9 cellular contexts compared by ENCODE assay signal in genomic region chr14:58272589-58273372, GRCh38. TPM values are rescaled to one million over a fixed set of nuclear protein-coding genes. Genes with fewer than 3 reads are reported as not detected.
A peak's percentile ranks its signal among the peaks of the same experiment; 100 is the strongest.
DNase-seq lines count a peak whose midpoint lies in the region; ATAC-seq and TF ChIP-seq lines count a peak whose summit lies in the region.
"Had no signal": no experiment of that assay in that cellular context is flagged by ENCODE, and none has a peak within 500 bp of the region (broad histone marks: within the 10 kb centered on the region; RNA-seq: fewer than 3 reads in every experiment).

No MANE protein-coding gene starts in this region.

- no peaks in the 10 kb centered on the region for H3K9me3 Mint-ChIP-seq in activated naive CD4-positive, alpha-beta T cell treated with anti-CD3 and anti-CD28 coated beads for 36 hours
- no peaks in the 10 kb centered on the region for H3K9me3 Mint-ChIP-seq in T-cell

- H3K4me1 ChIP-seq in right atrium auricular region (peaks cover 0 to 49% of the 10 kb centered on the region in 2 donors), transverse colon (peaks cover 6 to 38% (median 11%) of the 10 kb centered on the region in 4 donors)

- peak overlapping the region; percentile 36 for H3K27ac Mint-ChIP-seq in activated naive CD4-positive, alpha-beta T cell treated with anti-CD3 and anti-CD28 coated beads for 36 hours
- H3K27ac Mint-ChIP-seq in T-cell = peak overlapping the region; percentile 15 to 39

- peaks cover 66% of the 10 kb centered on the region for H3K36me3 ChIP-seq in right atrium auricular region
- H3K36me3 ChIP-seq in transverse colon = peaks cover 0 to 56% (median 24%) of the 10 kb centered on the region in 4 donors

- peak in 1 of 2 donors; percentile 26 for TF ChIP-seq CTCF in right atrium auricular region (IDR thresholded peaks at IDR 0.05)
- TF ChIP-seq CTCF in transverse colon (IDR thresholded peaks at IDR 0.05) = peak in 4 of 5 experiments; percentile 10 to 27 (median 12)

- H3K4me3 ChIP-seq in right atrium auricular region = no peak overlapping the region
- H3K4me3 ChIP-seq in transverse colon = no peak overlapping the region

- no peak for TF ChIP-seq POLR2A in transverse colon (IDR thresholded peaks at IDR 0.05)

- H3K9me3 ChIP-seq in right atrium auricular region = no peaks in the 10 kb centered on the region
- no peaks in the 10 kb centered on the region for H3K9me3 ChIP-seq in transverse colon

- peaks cover 51% of the 10 kb centered on the region for H3K4me1 Mint-ChIP-seq in activated naive CD4-positive, alpha-beta T cell treated with anti-CD3 and anti-CD28 coated beads for 36 hours (ENCODE audit: low read depth)
- peaks cover 32 to 52% (median 43%) of the 10 kb centered on the region in 3 donors for H3K4me1 Mint-ChIP-seq in T-cell

- no peak overlapping the region for H3K4me3 Mint-ChIP-seq in activated naive CD4-positive, alpha-beta T cell treated with anti-CD3 and anti-CD28 coated beads for 36 hours
- H3K4me3 Mint-ChIP-seq in T-cell = no peak overlapping the region

- POLR2A ChIA-PET in T-cell (lab: Charles Lee) = interaction anchor here (0.6 to 1.7 kb wide), 5 partner anchors 9 to 80 kb away, joined by 3 to 4 read pairs (median 3); partner anchors contain the start of gene ARID4A (in 1 of the 2)

- H3K27me3 ChIP-seq in right atrium auricular region (no peaks in the 10 kb centered on the region), transverse colon (no peaks in the 10 kb centered on the region)

- peak overlapping the region; percentile 64 to 77 for H3K27ac ChIP-seq in right atrium auricular region
- peak overlapping the region in 3 of 4 donors; percentile 39 to 43 (median 40) for H3K27ac ChIP-seq in transverse colon

- in situ Hi-C loops in transverse colon (cut with MboI; ENCODE audit: low pct_ligation_motif_present in 1 of 4, low pct_unique_long_range_greater_than_20kb in 1 of 4, low sequenced_read_pairs in 3 of 4) = no loop called here

- TF ChIP-seq EP300 in transverse colon (IDR thresholded peaks at IDR 0.05; ENCODE audit: low read depth) = no peak

- intact Hi-C loops in activated naive CD4-positive, alpha-beta T cell treated with anti-CD3 and anti-CD28 coated beads for 36 hours (cut with micrococcal nuclease) = no loop called here
- intact Hi-C loops in transverse colon (cut with DNase I; ENCODE audit: low total_unique reads) (no loop called here), head of caudate nucleus (cut with DNase I) (no loop called here)

- CTCF ChIA-PET in activated naive CD4-positive, alpha-beta T cell treated with anti-CD3 and anti-CD28 coated beads for 36 hours (lab: Charles Lee) = interaction anchor here (0.5 to 1.2 kb wide), 2 partner anchors 14 to 280 kb away, joined by 3 read pairs; no protein-coding TSS in a partner anchor
- CTCF ChIA-PET in T-cell (lab: Charles Lee) = interaction anchor here in 1 of 2 donors (0.9 kb wide), 1 partner anchor 9 kb away, joined by 4 read pairs; no protein-coding TSS in a partner anchor

- peaks cover 48% of the 10 kb centered on the region for H3K36me3 Mint-ChIP-seq in activated naive CD4-positive, alpha-beta T cell treated with anti-CD3 and anti-CD28 coated beads for 36 hours (ENCODE audit: low read depth)
- peaks cover 29% of the 10 kb centered on the region for H3K36me3 Mint-ChIP-seq in T-cell

- WGBS in transverse colon (ENCODE audit: low coverage in 1 of 2), 2 donors = 57 to 64% methylated on average over 4 of the region's 4 CpGs

- no peak for ATAC-seq in T-cell (replicated peaks in 1 of 4)

- H3K27me3 Mint-ChIP-seq in activated naive CD4-positive, alpha-beta T cell treated with anti-CD3 and anti-CD28 coated beads for 36 hours (ENCODE audit: low read depth) = no peaks in the 10 kb centered on the region
- no peaks in the 10 kb centered on the region for H3K27me3 Mint-ChIP-seq in T-cell

- no peak for DNase-seq in activated naive CD4-positive, alpha-beta T cell treated with anti-CD3 and anti-CD28 coated beads for 36 hours
- no peak for DNase-seq in activated naive CD4-positive, alpha-beta T cell treated with anti-CD3 and anti-CD28 coated beads, Interleukin-2, amount 50 U/mL, for 16 hours
- DNase-seq in T-cell (no peak), right atrium auricular region (ENCODE audit: low spot score) (no peak), transverse colon (no peak), anterior cingulate cortex (lab: John Stamatoyannopoulos, UW) (no peak), NCI-H128 (lab: John Stamatoyannopoulos, UW; ENCODE audit: unreplicated experiment) (no peak), head of caudate nucleus (no peak)
- DNase-seq: activated CD4-positive, CD25-positive, alpha-beta regulatory T cell had no signal

RNA-seq across cellular contexts. Expression of gene ARID4A, which starts 25.6 kb away (rescaled TPM):
- 10 to 100 TPM; 18.9 to 20.4 TPM for total RNA-seq in activated naive CD4-positive, alpha-beta T cell treated with anti-CD3 and anti-CD28 coated beads for 36 hours
- total RNA-seq in T-cell = 10 to 100 TPM; 51.2 to 70.1 (median 57.6) TPM
- 10 to 100 TPM in 1 of 2 donors, 1 to 10 TPM in 1; 9.5 to 12.7 TPM for total RNA-seq in right atrium auricular region
- 10 to 100 TPM; 20.6 to 46.4 (median 22.6) TPM for total RNA-seq in transverse colon

RNA-seq across cellular contexts. Expression of gene PSMA3, which starts 28.1 kb away (rescaled TPM):
- total RNA-seq in activated naive CD4-positive, alpha-beta T cell treated with anti-CD3 and anti-CD28 coated beads for 36 hours = 100 to 1,000 TPM; 399 to 424 TPM
- total RNA-seq in T-cell = 100 to 1,000 TPM in 2 of 5 donors, 10 to 100 TPM in 3; 75.5 to 139 (median 99.7) TPM
- total RNA-seq in right atrium auricular region = 10 to 100 TPM; 78.9 to 85.3 TPM
- 10 to 100 TPM; 38.5 to 87.3 (median 80.3) TPM for total RNA-seq in transverse colon
